In the genomic region with DNA sequence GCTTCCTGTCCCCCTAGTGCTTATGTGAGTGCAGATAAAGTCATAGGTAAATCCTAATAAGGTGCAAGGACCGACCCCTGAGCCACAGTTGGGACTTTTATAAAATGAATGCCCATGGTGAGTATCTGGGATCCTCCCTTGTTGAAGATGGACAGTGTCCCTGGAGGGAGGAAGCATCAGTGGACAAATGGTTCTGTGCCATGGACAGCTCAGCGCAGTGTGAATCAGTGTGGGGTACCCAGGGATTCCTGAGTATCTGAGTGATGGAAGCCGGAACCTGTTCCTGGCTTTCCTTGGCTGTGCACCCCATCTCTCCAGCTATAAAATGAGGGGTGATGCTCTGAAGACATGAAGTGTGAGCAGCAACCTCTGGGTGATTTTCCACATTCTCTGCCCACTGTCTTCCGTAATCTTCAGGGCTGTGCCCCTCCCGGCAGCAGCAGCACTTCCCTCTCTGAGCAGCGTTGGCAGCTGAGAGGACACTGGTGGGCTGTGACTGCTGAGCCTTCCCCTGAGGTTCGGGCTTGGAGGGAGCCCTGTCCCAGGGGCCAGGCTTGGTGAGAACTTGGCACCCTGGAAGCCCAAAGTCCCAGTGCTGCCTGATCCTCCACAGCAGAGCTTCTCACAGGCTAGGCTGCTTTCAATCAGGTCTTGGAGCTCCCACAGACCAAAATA, we compare ENCODE assay signal across 22 cellular contexts. TPM values are rescaled to one million over a fixed set of nuclear protein-coding genes. Genes with fewer than 3 reads are reported as not detected.
DNase-seq lines count a peak whose midpoint lies in the region; ATAC-seq, FAIRE-seq and TF ChIP-seq lines count a peak whose summit lies in the region.
"Had no signal": no experiment of that assay in that cellular context is flagged by ENCODE, and none has a peak within 500 bp of the region (broad histone marks: within the 10 kb centered on the region; RNA-seq: fewer than 3 reads in every experiment).

No MANE protein-coding gene starts in this region.

- no peak for TF ChIP-seq CTCF in CD14-positive monocyte (IDR thresholded peaks at IDR 0.05)
- TF ChIP-seq CTCF in H1 (IDR thresholded peaks at IDR 0.05; ENCODE audit: control extremely low read depth in 1 of 3, insufficient read depth in 1 of 3, low read depth in 1 of 3, low read length in 3 of 3), result no peak

- H3K36me3 Mint-ChIP-seq in CD14-positive monocyte (peaks cover 10% of the 10 kb centered on the region in 2 donors), IgD-negative memory B cell (peaks cover 5% of the 10 kb centered on the region)
- H3K36me3 Mint-ChIP-seq in naive thymus-derived CD8-positive, alpha-beta T cell, result no peaks in the 10 kb centered on the region

- intact Hi-C loops in CD14-positive monocyte (cut with micrococcal nuclease), result no loop called here

- H3K27me3 ChIP-seq in H1 (replicated peaks in 1 of 4; ENCODE audit: control insufficient read depth in 3 of 4, extremely low read depth in 1 of 4, insufficient read depth in 3 of 4, low read length in 3 of 4), result no peaks in the 10 kb centered on the region; a peak in 1 of 7 replicates
- H3K27me3 ChIP-seq: pancreas, thyroid gland had no signal

- no peak overlapping the region for H3K4me2 ChIP-seq in H1 (ENCODE audit: insufficient read depth in 1 of 2, low read depth in 2 of 2, low read length in 2 of 2)

- no peak for TF ChIP-seq RAD21 in H1 (IDR thresholded peaks at IDR 0.05 in 1 of 2, conservative IDR thresholded peaks at IDR 0.05 in 1 of 2; ENCODE audit: low read depth in 2 of 2, low read length in 2 of 2)

- H3K18ac ChIP-seq in H1 (ENCODE audit: extremely low read depth, low read length), result no peak overlapping the region

- H3K36me3 ChIP-seq in H1 (ENCODE audit: control insufficient read depth in 2 of 4, insufficient read depth in 4 of 4, low read length in 3 of 4), result no peaks in the 10 kb centered on the region
- H3K36me3 ChIP-seq: pancreas, thyroid gland had no signal

- no peak overlapping the region for H2AK5ac ChIP-seq in H1 (ENCODE audit: low read depth, low read length)

- peak overlapping the region; percentile 51; the same call in 1 of the 2 replicates for H2BK12ac ChIP-seq in H1 (ENCODE audit: low read depth, low read length)

- H2BK120ac ChIP-seq in H1 (replicated peaks; ENCODE audit: low read depth, low read length), result no peak overlapping the region

- H4K5ac ChIP-seq in H1 (ENCODE audit: insufficient read length, low read depth, low read length), result no peak overlapping the region

- H3K27ac Mint-ChIP-seq in CD14-positive monocyte (peak overlapping the region; percentile 5 to 72 (median 51)), IgD-negative memory B cell (peak overlapping the region; percentile 67 to 92 (median 80))
- H3K27ac Mint-ChIP-seq in naive thymus-derived CD8-positive, alpha-beta T cell, result peak overlapping the region; percentile 73 to 94 (median 91)
- H3K27ac Mint-ChIP-seq: activated CD4-positive, alpha-beta memory T cell treated with anti-CD3 and anti-CD28 coated beads for 36 hours; HFFc6 had no signal

- H4K20me1 ChIP-seq in H1 (replicated peaks in 1 of 2; ENCODE audit: control insufficient read depth in 1 of 2, insufficient read depth in 2 of 2, low read length in 2 of 2), result no peaks in the 10 kb centered on the region

- no peaks in the 10 kb centered on the region for H3K79me2 ChIP-seq in H1 (ENCODE audit: control insufficient read depth in 1 of 2, insufficient read depth in 2 of 2, low read length in 2 of 2)

- H3K79me1 ChIP-seq in H1 (ENCODE audit: low read depth, low read length), result no peaks in the 10 kb centered on the region

- H2BK15ac ChIP-seq in H1 (ENCODE audit: low read length), result peak overlapping the region; percentile 54

- peak; percentile 50 for DNase-seq in CD14-positive monocyte (ENCODE audit: low spot score)
- DNase-seq in H1 (ENCODE audit: low read depth in 1 of 2, low spot score in 2 of 2), result no peak
- no peak for DNase-seq in naive thymus-derived CD8-positive, alpha-beta T cell
- DNase-seq in foreskin melanocyte, result no peak
- DNase-seq in SKM-1 (lab: John Stamatoyannopoulos, UW; ENCODE audit: unreplicated experiment), result no peak
- no peak for DNase-seq in NCI-H1048 (lab: John Stamatoyannopoulos, UW)
- no peak for DNase-seq in middle frontal gyrus (ENCODE audit: extremely low spot score, low spot score)
- DNase-seq: activated CD4-positive, alpha-beta memory T cell treated with anti-CD3 and anti-CD28 coated beads for 36 hours; activated CD4-positive, CD25-positive, alpha-beta regulatory T cell; activated T-cell treated with anti-CD3 and anti-CD28 coated beads, Interleukin-2, amount 50 U/mL, for 4 hours; HFFc6; NCI-H2081 treated with DMSO at 0.1 percent for 48 hours; NCI-H774; nephron progenitor cell; pancreas; stimulated activated CD4-positive, alpha-beta T cell treated with anti-CD3 and anti-CD28 coated beads, Interleukin-2, amount 100 ng/mL, for 48 hours; stimulated activated naive CD4-positive, alpha-beta T cell; T1000; thyroid gland had no signal

- peak; percentile 9 to 12 for ATAC-seq in naive thymus-derived CD8-positive, alpha-beta T cell
- ATAC-seq: activated T-cell treated with anti-CD3 and anti-CD28 coated beads, Interleukin-2, amount 50 U/mL, for 4 hours; pancreas had no signal

- FAIRE-seq in H1 (lab: Jason Lieb, UNC), result no peak
- FAIRE-seq: endothelial cell of umbilical vein, pancreas had no signal

- H3K27ac ChIP-seq in H1 (ENCODE audit: low read depth, low read length), result no peak overlapping the region; the same call in 1 of the 2 replicates
- H3K27ac ChIP-seq: pancreas, thyroid gland had no signal

- TF ChIP-seq POLR2A in H1 (IDR thresholded peaks at IDR 0.05; ENCODE audit: control extremely low read depth in 1 of 2, low read depth in 2 of 2, low read length in 2 of 2), result no peak

- H3K4me1 Mint-ChIP-seq in CD14-positive monocyte (peaks cover 32% of the 10 kb centered on the region), IgD-negative memory B cell (peaks cover 36 to 66% (median 38%) of the 10 kb centered on the region in 3 donors)
- H3K4me1 Mint-ChIP-seq in naive thymus-derived CD8-positive, alpha-beta T cell, result peaks cover 48 to 90% (median 87%) of the 10 kb centered on the region in 4 donors

- no peak overlapping the region for H4K91ac ChIP-seq in H1 (replicated peaks; ENCODE audit: insufficient read length, low read length)

- H3K9me3 Mint-ChIP-seq in CD14-positive monocyte (no peaks in the 10 kb centered on the region), IgD-negative memory B cell (peaks cover 0 to 5% (median 0%) of the 10 kb centered on the region in 3 donors)
- H3K9me3 Mint-ChIP-seq in naive thymus-derived CD8-positive, alpha-beta T cell, result peaks cover 0 to 3% (median 0%) of the 10 kb centered on the region in 9 donors
- H3K9me3 Mint-ChIP-seq: activated CD4-positive, alpha-beta memory T cell treated with anti-CD3 and anti-CD28 coated beads for 36 hours; activated T-cell treated with anti-CD3 and anti-CD28 coated beads, Interleukin-2, amount 50 U/mL, for 4 hours; CD8-positive, alpha-beta memory T cell; HFFc6; nephron progenitor cell had no signal

- TF ChIP-seq EP300 in H1 (IDR thresholded peaks at IDR 0.05; ENCODE audit: borderline replicate concordance in 1 of 2, low read depth in 2 of 2, low read length in 2 of 2), result no peak

- POLR2A ChIA-PET in H1 (lab: Charles Lee; ENCODE audit: partially characterized antibody), result interaction anchor here (0.6 to 1.9 kb wide), 3 partner anchors 15 to 150 kb away, joined by 3 to 5 read pairs (median 4); a partner anchor contains a TSS
- POLR2A ChIA-PET in naive thymus-derived CD8-positive, alpha-beta T cell (lab: Charles Lee), result interaction anchor here (0.6 to 8.3 kb wide), 15 partner anchors 9 to 323 kb away, joined by 3 to 59 read pairs (median 5); a partner anchor contains a TSS

- no peaks in the 10 kb centered on the region; the same call in 1 of the 2 replicates for H3K23me2 ChIP-seq in H1 (ENCODE audit: low read depth, low read length)

- H4K8ac ChIP-seq in H1 (ENCODE audit: extremely low read depth, insufficient read depth, low read length), result no peak overlapping the region

- no peak overlapping the region for H3K14ac ChIP-seq in H1 (ENCODE audit: insufficient read length)

- WGBS in H1 (ENCODE audit: extremely low coverage in 1 of 2, insufficient coverage in 1 of 2, insufficient read length in 1 of 2, insufficient replicate concordance in 2 of 2, low coverage in 1 of 2, low lambda C conversion rate in 2 of 2, missing lambda C conversion rate in 1 of 2), 2 experiments, result 91% methylated on average over 7 of the region's 7 CpGs; no CpG with 5 or more reads in 1 of the 2 experiments

- no peak overlapping the region for H2BK5ac ChIP-seq in H1 (ENCODE audit: low read depth, low read length)

- H3K23ac ChIP-seq in H1 (ENCODE audit: insufficient read length), result no peak overlapping the region

- H3K4ac ChIP-seq in H1 (replicated peaks; ENCODE audit: insufficient read length, low read depth, low read length), result no peak overlapping the region

- H3K9me3 ChIP-seq in H1 (ENCODE audit: insufficient read depth in 2 of 2, low read depth in 1 of 2, low read length in 1 of 2), result no peaks in the 10 kb centered on the region
- H3K9me3 ChIP-seq: pancreas, thyroid gland had no signal

- CTCF ChIA-PET in H1 (lab: Charles Lee; ENCODE audit: partially characterized antibody), result interaction anchor here (1.1 to 4.2 kb wide), 9 partner anchors 9 to 230 kb away, joined by 3 to 47 read pairs (median 4); no protein-coding TSS in a partner anchor

- no peak overlapping the region for H3K4me3 ChIP-seq in H1 (ENCODE audit: extremely low read depth in 1 of 4, insufficient read depth in 2 of 4, low read depth in 3 of 4, low read length in 4 of 4)
- H3K4me3 ChIP-seq: pancreas, thyroid gland had no signal

- H2AFZ ChIP-seq in H1 (ENCODE audit: low read length), result no peak overlapping the region

- H3K27me3 Mint-ChIP-seq in CD14-positive monocyte (ENCODE audit: low read depth in 3 of 3) (peaks cover 0 to 1% (median 0%) of the 10 kb centered on the region in 3 donors), IgD-negative memory B cell (no peaks in the 10 kb centered on the region)
- no peaks in the 10 kb centered on the region for H3K27me3 Mint-ChIP-seq in naive thymus-derived CD8-positive, alpha-beta T cell
- H3K27me3 Mint-ChIP-seq: activated CD4-positive, alpha-beta memory T cell treated with anti-CD3 and anti-CD28 coated beads for 36 hours had no signal

- no peak overlapping the region for H3K56ac ChIP-seq in H1 (replicated peaks; ENCODE audit: insufficient read length, low read depth, low read length)

- H3K9ac ChIP-seq in H1 (replicated peaks in 1 of 4; ENCODE audit: extremely low read depth in 1 of 4, low read depth in 3 of 4, low read length in 3 of 4), result no peak overlapping the region

- H2BK20ac ChIP-seq in H1 (ENCODE audit: low read length), result peak overlapping the region; percentile 52; the same call in 1 of the 2 replicates

- H3K4me3 Mint-ChIP-seq in CD14-positive monocyte, result no peak overlapping the region
- peak overlapping the region in 2 of 4 donors; percentile 13 to 60 for H3K4me3 Mint-ChIP-seq in IgD-negative memory B cell
- peak overlapping the region in 8 of 10 donors; percentile 34 to 70 (median 54) for H3K4me3 Mint-ChIP-seq in naive thymus-derived CD8-positive, alpha-beta T cell
- H3K4me3 Mint-ChIP-seq: activated CD4-positive, alpha-beta memory T cell treated with anti-CD3 and anti-CD28 coated beads for 36 hours; activated T-cell treated with anti-CD3 and anti-CD28 coated beads, Interleukin-2, amount 50 U/mL, for 4 hours; CD8-positive, alpha-beta memory T cell; HFFc6; nephron progenitor cell had no signal

- H3K4me1 ChIP-seq in H1 (replicated peaks in 1 of 4; ENCODE audit: control insufficient read depth in 3 of 4, insufficient read depth in 4 of 4, low read length in 3 of 4), result peaks cover 0 to 5% (median 3%) of the 10 kb centered on the region in 4 experiments; a peak in 3 of 7 replicates
- H3K4me1 ChIP-seq: pancreas, thyroid gland had no signal

RNA-seq across cellular contexts. Expression of a gene that starts 25.0 kb away (rescaled TPM):
- polyA plus RNA-seq in CD14-positive monocyte (1 to 10 TPM; 3.4 to 3.5 TPM), IgD-negative memory B cell (14.0 TPM), H1 (2011; rRNA removed) (3.8 and 4.8 TPM in 2 replicates)
- 7.1 and 8.9 TPM in 2 replicates for total RNA-seq in H1 (2021; fragmentation: NEBNext Ultra II Directional; extraction: Animal tissue kit (Norgen Biotek cat#: 25700))
- 6.4 TPM for polyA plus RNA-seq in H1 (2011; cell fraction: cytosol; rRNA removed)
- polyA plus RNA-seq in H1 (2011; cell fraction: nucleus; rRNA removed), result 11.6 TPM
- 6.0 to 10.5 TPM (median 6.5 TPM) in 4 replicates for polyA plus RNA-seq in H1 (2012, experiment 1 of 2)
- 1.3 TPM for polyA plus RNA-seq in H1 (2012, experiment 2 of 2)
- polyA plus RNA-seq in H1 (2013, experiment 1 of 2), result 8.4 TPM
- polyA plus RNA-seq in H1 (2013, experiment 2 of 2), result 8.8 TPM
- 2.5 and 2.8 TPM in 2 replicates for polyA minus RNA-seq in H1 (2011; rRNA and poly(A)+ RNA removed)
- polyA minus RNA-seq in H1 (2011; cell fraction: cytosol; rRNA and poly(A)+ RNA removed), result 3.4 TPM
- 8.9 TPM for polyA minus RNA-seq in H1 (2011; cell fraction: nucleus; rRNA and poly(A)+ RNA removed)
- 10 to 100 TPM; 22.3 to 26.0 TPM for total RNA-seq in naive thymus-derived CD8-positive, alpha-beta T cell
- 10 to 100 TPM in 1 of 3 donors, 1 to 10 TPM in 2; 8.8 to 10.4 (median 9.5) TPM for polyA plus RNA-seq in naive thymus-derived CD8-positive, alpha-beta T cell

Comparison
In these comparisons a context has a peak if more than half of its experiments do, and no peak if none do; other contexts are left out.
1. H3K4me3 Mint-ChIP-seq: peak in naive thymus-derived CD8-positive, alpha-beta T cell (8 of 10); none in CD14-positive monocyte (0 of 2).
2. Peak in every context shown above with its lines, with median percentiles within 50 percentile points of each other: H3K27ac Mint-ChIP-seq.